In genomic region chr17:48908047-48908843, GRCh38 we compare ENCODE assay signal across 1 cellular context.
A peak's percentile ranks its signal among the peaks of the same experiment; 100 is the strongest.
TF ChIP-seq lines count a peak whose summit lies in the region.

UBE2Z (plus strand) TSS chr17:48908407; CDS start chr17:48908504, 97 bp downstream.

TF ChIP-seq in GM12878, 131 proteins besides CTCF, POLR2A, EP300 and RAD21 (continued from another document and continues in another):
- no peak for TF ChIP-seq SKIL (IDR thresholded peaks at IDR 0.05; ENCODE audit: low read depth, poor library complexity, severe bottlenecking)
- peak; percentile 32 to 68; a peak in 2 of 4 replicates for TF ChIP-seq BHLHE40 (IDR thresholded peaks at IDR 0.05; ENCODE audit: borderline replicate concordance in 1 of 2, low read depth in 2 of 2, low read length in 1 of 2)
- TF ChIP-seq MYC (IDR thresholded peaks at IDR 0.05; ENCODE audit: insufficient read depth, insufficient read length, insufficient replicate concordance, low read length, severe bottlenecking), result peak; percentile 13
- peak; percentile 56; the same call in 1 of the 2 replicates for TF ChIP-seq TCF3 (IDR thresholded peaks at IDR 0.05; ENCODE audit: borderline replicate concordance, insufficient read depth, low read depth, low read length)
- TF ChIP-seq ZNF622 (IDR thresholded peaks at IDR 0.05), result no peak
- TF ChIP-seq JUND (IDR thresholded peaks at IDR 0.05; ENCODE audit: low read depth, low read length), result no peak
- TF ChIP-seq GATAD2B (conservative IDR thresholded peaks at IDR 0.05; ENCODE audit: low read depth), result peak; percentile 82
- no peak for TF ChIP-seq HDAC6 (IDR thresholded peaks at IDR 0.05; ENCODE audit: unreplicated experiment)
- TF ChIP-seq CBX3 (IDR thresholded peaks at IDR 0.05; ENCODE audit: borderline replicate concordance, low read depth), result no peak
- no peak for TF ChIP-seq KAT2A (conservative IDR thresholded peaks at IDR 0.05; ENCODE audit: control insufficient read depth, low read depth, low read length)
- TF ChIP-seq EGR1 (IDR thresholded peaks at IDR 0.05; ENCODE audit: borderline replicate concordance in 1 of 2, low read depth in 2 of 2, low read length in 2 of 2), result peak in 1 of 2 experiments; percentile 87; a peak in 2 of 3 replicates
- peak; percentile 90 for TF ChIP-seq HDGF (IDR thresholded peaks at IDR 0.05)
- peak; percentile 73; the same call in 1 of the 2 replicates for TF ChIP-seq BACH1 (IDR thresholded peaks at IDR 0.05; ENCODE audit: borderline replicate concordance)
- peak; percentile 59 for TF ChIP-seq NR2F1 (conservative IDR thresholded peaks at IDR 0.05)
- peak; percentile 37; the same call in 1 of the 2 replicates for TF ChIP-seq NR2C1 (IDR thresholded peaks at IDR 0.05)
- peak; percentile 48; the same call in 1 of the 2 replicates for TF ChIP-seq SPI1 (IDR thresholded peaks at IDR 0.05; ENCODE audit: borderline replicate concordance, insufficient read depth, low read depth, low read length)
- no peak for TF ChIP-seq RCOR1 (conservative IDR thresholded peaks at IDR 0.05; ENCODE audit: low read depth, low read length)
- no peak for TF ChIP-seq TCF7 (IDR thresholded peaks at IDR 0.05; ENCODE audit: borderline replicate concordance)
- TF ChIP-seq LARP7 (IDR thresholded peaks at IDR 0.05), result peak; percentile 99
- peak; percentile 49 for TF ChIP-seq SP1 (IDR thresholded peaks at IDR 0.05; ENCODE audit: low read depth, low read length)
- TF ChIP-seq DPF2 (IDR thresholded peaks at IDR 0.05), result peak; percentile 90
- TF ChIP-seq MYB (IDR thresholded peaks at IDR 0.05; ENCODE audit: borderline replicate concordance, low read depth, low read length), result no peak
- peak; percentile 30 to 46; a peak in 1 of 4 replicates for TF ChIP-seq SRF (IDR thresholded peaks at IDR 0.05; ENCODE audit: low read depth in 2 of 2, low read length in 2 of 2)
- TF ChIP-seq ESRRA (IDR thresholded peaks at IDR 0.05; ENCODE audit: low read length), result no peak
- TF ChIP-seq ZZZ3 (IDR thresholded peaks at IDR 0.05; ENCODE audit: control insufficient read depth, insufficient read length, low read depth), result no peak
- 0 out of 2 replicates have a peak, but pooled peaks have one; percentile 23 for TF ChIP-seq ELK1 (IDR thresholded peaks at IDR 0.05; ENCODE audit: low read depth, low read length)
- no peak for TF ChIP-seq NRF1 (conservative IDR thresholded peaks at IDR 0.05; ENCODE audit: low read depth, low read length)
- TF ChIP-seq YBX1 (IDR thresholded peaks at IDR 0.05), result no peak
- TF ChIP-seq NBN (IDR thresholded peaks at IDR 0.05), result peak; percentile 86
- no peak for TF ChIP-seq BCLAF1 (IDR thresholded peaks at IDR 0.05)
- TF ChIP-seq MEF2A (IDR thresholded peaks at IDR 0.05; ENCODE audit: insufficient read depth, low read depth, low read length), result no peak
- peak; percentile 84; the same call in 1 of the 2 replicates for TF ChIP-seq SMAD5 (IDR thresholded peaks at IDR 0.05; ENCODE audit: low read depth)
- peak; percentile 34; the same call in 1 of the 2 replicates for TF ChIP-seq REST (IDR thresholded peaks at IDR 0.05; ENCODE audit: low read depth, low read length)
- TF ChIP-seq E4F1 (IDR thresholded peaks at IDR 0.05; ENCODE audit: borderline replicate concordance, partially characterized antibody), result peak; percentile 82
- TF ChIP-seq EZH2 (IDR thresholded peaks at IDR 0.05; ENCODE audit: borderline replicate concordance, control insufficient read depth, low read depth, low read length), result no peak
- TF ChIP-seq KLF5 (IDR thresholded peaks at IDR 0.05; ENCODE audit: partially characterized antibody), result peak; percentile 54
- TF ChIP-seq ZNF207 (IDR thresholded peaks at IDR 0.05; ENCODE audit: borderline replicate concordance), result no peak
- 0 out of 2 replicates have a peak, but pooled peaks have one; percentile 17 for TF ChIP-seq ZNF217 (IDR thresholded peaks at IDR 0.05)
- no peak for TF ChIP-seq ZBTB4 (CRISPR knock-in tag; IDR thresholded peaks at IDR 0.05)
- no peak for TF ChIP-seq ATF3 (IDR thresholded peaks at IDR 0.05; ENCODE audit: borderline replicate concordance, extremely low read depth, low read depth, low read length)
- no peak for TF ChIP-seq JUNB (IDR thresholded peaks at IDR 0.05)
- TF ChIP-seq RFX5 (IDR thresholded peaks at IDR 0.05; ENCODE audit: low read depth, low read length), result no peak
- peak; percentile 13; the same call in 1 of the 2 replicates for TF ChIP-seq CBFB (IDR thresholded peaks at IDR 0.05; ENCODE audit: low read depth)
- TF ChIP-seq SMARCA5 (IDR thresholded peaks at IDR 0.05), result peak; percentile 80; the same call in 1 of the 2 replicates
- TF ChIP-seq TCF12 (IDR thresholded peaks at IDR 0.05; ENCODE audit: low read depth, low read length), result peak; percentile 25; the same call in 1 of the 2 replicates
- no peak for TF ChIP-seq NFIC (IDR thresholded peaks at IDR 0.05; ENCODE audit: low read depth, low read length)
- TF ChIP-seq RAD51 (IDR thresholded peaks at IDR 0.05), result no peak
- TF ChIP-seq CHD2 (IDR thresholded peaks at IDR 0.05; ENCODE audit: borderline replicate concordance, low read depth, low read length), result peak; percentile 75
- peak; percentile 85 for TF ChIP-seq NKRF (conservative IDR thresholded peaks at IDR 0.05)
- TF ChIP-seq POLR2AphosphoS5 (IDR thresholded peaks at IDR 0.05; ENCODE audit: low read length), result peak; percentile 96
